Comparison of ENCODE assay signal across 8 cellular contexts in genomic region chr6:45436544-45437440, GRCh38. TPM values are rescaled to one million over a fixed set of nuclear protein-coding genes. Genes with fewer than 3 reads are reported as not detected.
DNase-seq lines count a peak whose midpoint lies in the region; ATAC-seq and TF ChIP-seq lines count a peak whose summit lies in the region.

No MANE protein-coding gene starts in this region.

- peaks cover 9 to 19% (median 10%) of the 10 kb centered on the region in 3 donors for H3K36me3 Mint-ChIP-seq in CD8-positive, alpha-beta memory T cell
- peaks cover 86% of the 10 kb centered on the region for H3K36me3 Mint-ChIP-seq in activated T-helper 2 cell treated with anti-CD3 and anti-CD28 coated beads, Interferon-gamma antibody, Interleukin-2, Interleukin-4, amounts not matched to agents 10 μg/mL and 5 μg/mL and 100 μg/mL, durations not matched to agents 14 hours and 24 hours and 36 hours (ENCODE audit: low read depth)

- POLR2A ChIA-PET in CD8-positive, alpha-beta memory T cell (lab: Charles Lee): no interaction called here

- no peaks in the 10 kb centered on the region for H3K27me3 ChIP-seq in CD8-positive, alpha-beta memory T cell (ENCODE audit: insufficient read depth, low read length, poor library complexity, severe bottlenecking)
- peaks cover 7% of the 10 kb centered on the region for H3K27me3 ChIP-seq in adrenal gland

- intact Hi-C loops in activated T-helper 2 cell treated with anti-CD3 and anti-CD28 coated beads, Interferon-gamma antibody, Interleukin-2, Interleukin-4, amounts not matched to agents 10 μg/mL and 5 μg/mL and 100 μg/mL, durations not matched to agents 14 hours and 24 hours and 36 hours (cut with micrococcal nuclease): loop anchor here (1.0 to 5.0 kb wide), 3 partner anchors 9 to 50 kb away; no protein-coding TSS in a partner anchor
- intact Hi-C loops in adrenal gland (cut with DNase I): no loop called here

- DNase-seq in CD8-positive, alpha-beta memory T cell: no peak
- DNase-seq in activated T-helper 2 cell treated with anti-CD3 and anti-CD28 coated beads, Interferon-gamma antibody, Interleukin-2, Interleukin-4, amounts not matched to agents 10 μg/mL and 5 μg/mL and 100 μg/mL, durations not matched to agents 14 hours and 24 hours and 36 hours (ENCODE audit: low spot score): no peak
- DNase-seq in kidney tubule cell (ENCODE audit: low spot score) (peak; percentile 60), COR-L47 (lab: John Stamatoyannopoulos, UW) (no peak), superior temporal gyrus (ENCODE audit: extremely low spot score) (no peak), adrenal gland (no peak), LoVo (ENCODE audit: low spot score) (no peak)

- peak; percentile 78 for ATAC-seq in HG03442 (IDR thresholded peaks at IDR 0.05; ENCODE audit: unreplicated experiment)

- peak overlapping the region in 6 of 7 donors; percentile 0 to 66 (median 42) for H3K4me3 Mint-ChIP-seq in CD8-positive, alpha-beta memory T cell
- peak overlapping the region; percentile 82 for H3K4me3 Mint-ChIP-seq in activated T-helper 2 cell treated with anti-CD3 and anti-CD28 coated beads, Interferon-gamma antibody, Interleukin-2, Interleukin-4, amounts not matched to agents 10 μg/mL and 5 μg/mL and 100 μg/mL, durations not matched to agents 14 hours and 24 hours and 36 hours (ENCODE audit: low read depth)

- WGBS in adrenal gland, 4 donors: 46 to 53% (median 50%) methylated on average over 7 of the region's 7 CpGs

- no peaks in the 10 kb centered on the region for H3K9me3 Mint-ChIP-seq in CD8-positive, alpha-beta memory T cell
- no peaks in the 10 kb centered on the region for H3K9me3 Mint-ChIP-seq in activated T-helper 2 cell treated with anti-CD3 and anti-CD28 coated beads, Interferon-gamma antibody, Interleukin-2, Interleukin-4, amounts not matched to agents 10 μg/mL and 5 μg/mL and 100 μg/mL, durations not matched to agents 14 hours and 24 hours and 36 hours

- H3K27ac Mint-ChIP-seq in CD8-positive, alpha-beta memory T cell: peak overlapping the region in 7 of 8 donors; percentile 27 to 93 (median 55)
- H3K27ac Mint-ChIP-seq in activated T-helper 2 cell treated with anti-CD3 and anti-CD28 coated beads, Interferon-gamma antibody, Interleukin-2, Interleukin-4, amounts not matched to agents 10 μg/mL and 5 μg/mL and 100 μg/mL, durations not matched to agents 14 hours and 24 hours and 36 hours: peak overlapping the region; percentile 98

- no peaks in the 10 kb centered on the region for H3K9me3 ChIP-seq in CD8-positive, alpha-beta memory T cell (ENCODE audit: low read length)
- H3K9me3 ChIP-seq in adrenal gland (replicated peaks in 1 of 3): no peaks in the 10 kb centered on the region

- H3K4me3 ChIP-seq in CD8-positive, alpha-beta memory T cell (ENCODE audit: low read length): no peak overlapping the region
- H3K4me3 ChIP-seq in adrenal gland: no peak overlapping the region

- no peak for TF ChIP-seq CTCF in adrenal gland (IDR thresholded peaks at IDR 0.05)

- H3K27me3 Mint-ChIP-seq in CD8-positive, alpha-beta memory T cell: no peaks in the 10 kb centered on the region
- no peaks in the 10 kb centered on the region for H3K27me3 Mint-ChIP-seq in activated T-helper 2 cell treated with anti-CD3 and anti-CD28 coated beads, Interferon-gamma antibody, Interleukin-2, Interleukin-4, amounts not matched to agents 10 μg/mL and 5 μg/mL and 100 μg/mL, durations not matched to agents 14 hours and 24 hours and 36 hours (ENCODE audit: low read depth)

- H3K4me1 Mint-ChIP-seq in CD8-positive, alpha-beta memory T cell: peaks cover 66 to 90% (median 73%) of the 10 kb centered on the region in 3 donors
- H3K4me1 Mint-ChIP-seq in activated T-helper 2 cell treated with anti-CD3 and anti-CD28 coated beads, Interferon-gamma antibody, Interleukin-2, Interleukin-4, amounts not matched to agents 10 μg/mL and 5 μg/mL and 100 μg/mL, durations not matched to agents 14 hours and 24 hours and 36 hours (ENCODE audit: low read depth): peaks cover 84% of the 10 kb centered on the region

- H3K36me3 ChIP-seq in CD8-positive, alpha-beta memory T cell (ENCODE audit: insufficient read depth, low read length): no peaks in the 10 kb centered on the region
- H3K36me3 ChIP-seq in adrenal gland (replicated peaks in 1 of 2): no peaks in the 10 kb centered on the region

- H3K4me1 ChIP-seq in CD8-positive, alpha-beta memory T cell (ENCODE audit: insufficient read depth, low read length): peaks cover 45% of the 10 kb centered on the region
- H3K4me1 ChIP-seq in adrenal gland (replicated peaks in 1 of 2): peaks cover 0 to 23% of the 10 kb centered on the region in 2 donors

- H3K27ac ChIP-seq in CD8-positive, alpha-beta memory T cell (ENCODE audit: low read depth, low read length): no peak overlapping the region
- peak overlapping the region in 1 of 5 donors; percentile 49 for H3K27ac ChIP-seq in adrenal gland

- TF ChIP-seq POLR2A in adrenal gland (IDR thresholded peaks at IDR 0.05): no peak

- CTCF ChIA-PET in CD8-positive, alpha-beta memory T cell (lab: Charles Lee): no interaction called here

RNA-seq across cellular contexts. Expression of gene SUPT3H, which starts 59.1 kb away (rescaled TPM):
- total RNA-seq in CD8-positive, alpha-beta memory T cell: 10 to 100 TPM; 14.6 to 17.1 TPM
- polyA plus RNA-seq in CD8-positive, alpha-beta memory T cell: 13.7 TPM
- 14.8 and 19.4 TPM in 2 replicates for total RNA-seq in activated T-helper 2 cell treated with anti-CD3 and anti-CD28 coated beads, Interferon-gamma antibody, Interleukin-2, Interleukin-4, amounts not matched to agents 10 μg/mL and 5 μg/mL and 100 μg/mL, durations not matched to agents 14 hours and 24 hours and 36 hours
- total RNA-seq in adrenal gland: 10 to 100 TPM; 10.0 to 56.2 (median 16.1) TPM
- 10 to 100 TPM; 11.0 to 18.3 (median 16.7) TPM for polyA plus RNA-seq in adrenal gland
